ENCODE assay signal across 11 cellular contexts in the genomic region with DNA sequence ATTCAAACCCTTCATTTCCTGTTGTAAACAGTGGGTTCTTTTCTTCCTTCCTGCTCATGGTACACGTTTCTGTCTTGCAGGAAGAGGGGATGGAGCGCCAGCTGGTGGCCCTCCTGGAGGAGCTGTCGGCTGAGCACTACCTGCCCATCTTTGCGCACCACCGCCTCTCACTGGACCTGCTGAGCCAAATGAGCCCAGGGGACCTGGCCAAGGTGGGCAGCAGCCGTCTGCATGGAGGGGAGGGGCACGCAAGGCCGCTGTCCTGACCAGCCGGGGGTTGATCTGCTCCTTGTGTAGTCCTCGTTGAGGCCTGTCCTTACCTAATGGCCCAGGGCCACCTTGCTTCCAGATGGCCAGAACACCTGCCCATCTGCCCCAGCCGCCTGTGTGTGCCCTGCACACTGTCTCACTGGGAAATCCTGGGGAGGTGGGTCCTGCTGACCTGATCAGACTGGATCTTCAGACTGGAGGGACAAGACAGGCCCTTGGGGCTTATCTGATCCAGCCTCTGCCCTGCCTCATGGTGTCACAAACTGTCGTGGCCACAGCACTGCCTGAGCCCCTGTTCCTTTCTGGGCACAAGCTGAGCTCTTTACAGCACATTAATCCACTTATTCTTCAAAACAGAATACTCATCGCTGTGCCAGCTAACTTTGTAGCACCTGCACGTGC. TPM values are rescaled to one million over a fixed set of nuclear protein-coding genes. Genes with fewer than 3 reads are reported as not detected.
DNase-seq lines count a peak whose midpoint lies in the region; ATAC-seq and TF ChIP-seq lines count a peak whose summit lies in the region.
"Had no signal": no experiment of that assay in that cellular context is flagged by ENCODE, and none has a peak within 500 bp of the region (broad histone marks: within the 10 kb centered on the region; RNA-seq: fewer than 3 reads in every experiment).

No MANE protein-coding gene starts in this region.

- no peaks in the 10 kb centered on the region for H3K27me3 Mint-ChIP-seq in activated naive CD8-positive, alpha-beta T cell treated with anti-CD3 and anti-CD28 coated beads, Interleukin-2, amount 10 ng/mL, durations not matched to agents 7 days and 5 days
- no peaks in the 10 kb centered on the region for H3K27me3 Mint-ChIP-seq in activated naive CD8-positive, alpha-beta T cell treated with anti-CD3 and anti-CD28 coated beads for 36 hours

- no peak overlapping the region for H3K9ac ChIP-seq in fibroblast of lung (ENCODE audit: insufficient read depth, low read length)

- in situ Hi-C loops in GM13976 (cut with MboI; ENCODE audit: low sequenced_read_pairs, unreplicated experiment) = no loop called here

- H2AFZ ChIP-seq in fibroblast of lung (ENCODE audit: low read length) = no peak overlapping the region

- H3K36me3 ChIP-seq in fibroblast of lung (ENCODE audit: control insufficient read depth, insufficient read depth, low read length) = peaks cover 38% of the 10 kb centered on the region
- peaks cover 13 to 80% (median 58%) of the 10 kb centered on the region in 3 donors for H3K36me3 ChIP-seq in tibial artery

- H3K9me3 ChIP-seq in fibroblast of lung (ENCODE audit: control insufficient read depth, insufficient read depth, low read depth, low read length) (no peaks in the 10 kb centered on the region), tibial artery (no peaks in the 10 kb centered on the region)

- intact Hi-C loops in tibial artery (cut with DNase I; ENCODE audit: low total_unique reads) = no loop called here

- no peak for DNase-seq in activated naive CD8-positive, alpha-beta T cell treated with anti-CD3 and anti-CD28 coated beads, Interleukin-2, amount 10 ng/mL, durations not matched to agents 7 days and 5 days
- DNase-seq in activated naive CD8-positive, alpha-beta T cell treated with anti-CD3 and anti-CD28 coated beads for 36 hours = no peak
- DNase-seq in SK-N-DZ (ENCODE audit: low spot score) = peak; percentile 40
- DNase-seq in fibroblast of lung (ENCODE audit: low read depth in 2 of 2) = no peak
- no peak for DNase-seq in tibial artery
- DNase-seq in GM13976 (ENCODE audit: low spot score) = no peak
- no peak for DNase-seq in middle frontal gyrus (ENCODE audit: extremely low spot score, low spot score)
- DNase-seq: activated T-cell treated with anti-CD3 and anti-CD28 coated beads, Interleukin-2, amount 50 U/mL, for 1 hour; NCI-H446 had no signal

- no peak for TF ChIP-seq CTCF in fibroblast of lung (conservative IDR thresholded peaks at IDR 0.05 in 1 of 2, IDR thresholded peaks at IDR 0.05 in 1 of 2; ENCODE audit: low read depth in 1 of 2, low read length in 2 of 2)
- TF ChIP-seq CTCF in tibial artery (IDR thresholded peaks at IDR 0.05) = no peak
- no peak for TF ChIP-seq CTCF in GM13976 (IDR thresholded peaks at IDR 0.05; ENCODE audit: borderline replicate concordance, control extremely low read depth, extremely low read depth, insufficient read depth, missing control alignments)

- peaks cover 6% of the 10 kb centered on the region for H3K4me1 Mint-ChIP-seq in activated naive CD8-positive, alpha-beta T cell treated with anti-CD3 and anti-CD28 coated beads, Interleukin-2, amount 10 ng/mL, durations not matched to agents 7 days and 5 days
- H3K4me1 Mint-ChIP-seq in activated naive CD8-positive, alpha-beta T cell treated with anti-CD3 and anti-CD28 coated beads for 36 hours = no peaks in the 10 kb centered on the region

- H3K4me3 ChIP-seq in fibroblast of lung (replicated peaks in 1 of 4; ENCODE audit: control extremely low read depth in 1 of 4, insufficient read depth in 1 of 4, low read depth in 3 of 4, low read length in 4 of 4) (no peak overlapping the region), tibial artery (no peak overlapping the region)
- H3K4me3 ChIP-seq: lung had no signal

- POLR2A ChIA-PET in activated naive CD8-positive, alpha-beta T cell treated with anti-CD3 and anti-CD28 coated beads, Interleukin-2, amount 10 ng/mL, durations not matched to agents 7 days and 5 days (lab: Charles Lee) = no interaction called here

- H3K27ac Mint-ChIP-seq in activated naive CD8-positive, alpha-beta T cell treated with anti-CD3 and anti-CD28 coated beads, Interleukin-2, amount 10 ng/mL, durations not matched to agents 7 days and 5 days = no peak overlapping the region
- H3K27ac Mint-ChIP-seq in activated naive CD8-positive, alpha-beta T cell treated with anti-CD3 and anti-CD28 coated beads for 36 hours = no peak overlapping the region

- H3K4me3 Mint-ChIP-seq in activated naive CD8-positive, alpha-beta T cell treated with anti-CD3 and anti-CD28 coated beads, Interleukin-2, amount 10 ng/mL, durations not matched to agents 7 days and 5 days = no peak overlapping the region
- no peak overlapping the region for H3K4me3 Mint-ChIP-seq in activated naive CD8-positive, alpha-beta T cell treated with anti-CD3 and anti-CD28 coated beads for 36 hours

- peak; percentile 21 for ATAC-seq in activated naive CD8-positive, alpha-beta T cell treated with anti-CD3 and anti-CD28 coated beads, Interleukin-2, amount 10 ng/mL, durations not matched to agents 7 days and 5 days (ENCODE audit: low read depth)
- no peak for ATAC-seq in GM18861 (IDR thresholded peaks at IDR 0.05; ENCODE audit: unreplicated experiment)

- H3K36me3 Mint-ChIP-seq in activated naive CD8-positive, alpha-beta T cell treated with anti-CD3 and anti-CD28 coated beads, Interleukin-2, amount 10 ng/mL, durations not matched to agents 7 days and 5 days = peaks cover 6% of the 10 kb centered on the region
- peaks cover 2% of the 10 kb centered on the region for H3K36me3 Mint-ChIP-seq in activated naive CD8-positive, alpha-beta T cell treated with anti-CD3 and anti-CD28 coated beads for 36 hours

- no peaks in the 10 kb centered on the region for H4K20me1 ChIP-seq in fibroblast of lung (ENCODE audit: control insufficient read depth, extremely low read depth, insufficient read depth, low read length)

- H3K4me1 ChIP-seq in fibroblast of lung (ENCODE audit: control insufficient read depth, extremely low read depth, insufficient read depth, low read length) = peaks cover 10% of the 10 kb centered on the region
- H3K4me1 ChIP-seq in tibial artery = peaks cover 0 to 20% (median 13%) of the 10 kb centered on the region in 4 donors

- no peak overlapping the region for H3K4me2 ChIP-seq in fibroblast of lung (ENCODE audit: extremely low read depth, insufficient read depth, low read length)

- H3K9me3 Mint-ChIP-seq in activated naive CD8-positive, alpha-beta T cell treated with anti-CD3 and anti-CD28 coated beads, Interleukin-2, amount 10 ng/mL, durations not matched to agents 7 days and 5 days = no peaks in the 10 kb centered on the region
- no peaks in the 10 kb centered on the region for H3K9me3 Mint-ChIP-seq in activated naive CD8-positive, alpha-beta T cell treated with anti-CD3 and anti-CD28 coated beads for 36 hours

- H3K27ac ChIP-seq in fibroblast of lung (ENCODE audit: insufficient read depth, low read length) (peak overlapping the region; percentile 67), tibial artery (peak overlapping the region; percentile 71 to 84)

- H3K27me3 ChIP-seq in fibroblast of lung (ENCODE audit: control insufficient read depth, insufficient read depth, low read length) (no peaks in the 10 kb centered on the region), tibial artery (no peaks in the 10 kb centered on the region)

- H3K79me2 ChIP-seq in fibroblast of lung (ENCODE audit: control insufficient read depth, insufficient read depth, low read length) = no peaks in the 10 kb centered on the region

RNA-seq across cellular contexts. Expression of a gene that starts 44.7 kb away (rescaled TPM):
- 10 to 100 TPM; 22.4 to 25.5 TPM for total RNA-seq in activated naive CD8-positive, alpha-beta T cell treated with anti-CD3 and anti-CD28 coated beads, Interleukin-2, amount 10 ng/mL, durations not matched to agents 7 days and 5 days
- 10 to 100 TPM; 17.7 to 20.7 TPM for total RNA-seq in activated naive CD8-positive, alpha-beta T cell treated with anti-CD3 and anti-CD28 coated beads for 36 hours
- polyA plus RNA-seq in SK-N-DZ (2014; cell fraction: cytosol; rRNA removed) = 18.6 and 18.9 TPM in 2 replicates
- 30.0 and 36.0 TPM in 2 replicates for polyA plus RNA-seq in SK-N-DZ (2014; cell fraction: nucleus; rRNA removed)
- total RNA-seq in fibroblast of lung = 10.0 and 18.0 TPM in 2 replicates
- 6.8 and 8.6 TPM in 2 replicates for polyA plus RNA-seq in fibroblast of lung
- polyA plus RNA-seq in fibroblast of lung (2012) = 9.2 and 11.3 TPM in 2 replicates
- polyA minus RNA-seq in fibroblast of lung (ENCODE audit: low replicate concordance) = 11.9 and 12.2 TPM in 2 replicates

RNA-seq across cellular contexts. Expression of a gene that starts 44.8 kb away (rescaled TPM):
- 1,000 to 10,000 TPM; 1,332 to 1,343 TPM for total RNA-seq in activated naive CD8-positive, alpha-beta T cell treated with anti-CD3 and anti-CD28 coated beads, Interleukin-2, amount 10 ng/mL, durations not matched to agents 7 days and 5 days
- 1,000 to 10,000 TPM; 2,007 to 2,108 TPM for total RNA-seq in activated naive CD8-positive, alpha-beta T cell treated with anti-CD3 and anti-CD28 coated beads for 36 hours
- polyA plus RNA-seq in SK-N-DZ (2014; cell fraction: cytosol; rRNA removed) = 1,887 and 2,362 TPM in 2 replicates
- polyA plus RNA-seq in SK-N-DZ (2014; cell fraction: nucleus; rRNA removed) = 1,256 and 1,841 TPM in 2 replicates
- total RNA-seq in fibroblast of lung = 1,387 and 1,751 TPM in 2 replicates
- 1,726 and 1,973 TPM in 2 replicates for polyA plus RNA-seq in fibroblast of lung
- 1,989 and 2,401 TPM in 2 replicates for polyA plus RNA-seq in fibroblast of lung (2012)
- 418 and 420 TPM in 2 replicates for polyA minus RNA-seq in fibroblast of lung (ENCODE audit: low replicate concordance)
